In genomic region chr17:74987418-74987908, GRCh38 we compare ENCODE assay signal across 8 cellular contexts. TPM values are rescaled to one million over a fixed set of nuclear protein-coding genes. Genes with fewer than 3 reads are reported as not detected.
DNase-seq lines count a peak whose midpoint lies in the region; ATAC-seq and TF ChIP-seq lines count a peak whose summit lies in the region.

Gene CDR2L (plus strand): TSS chr17:74987632. CDS start chr17:74988044, 412 bp downstream.

- H3K27me3 ChIP-seq in AG04450 (ENCODE audit: control insufficient read depth, insufficient read depth, low read length) = no peaks in the 10 kb centered on the region

- peak; percentile 93 for ATAC-seq in GM19035 (IDR thresholded peaks at IDR 0.05; ENCODE audit: unreplicated experiment)
- peak; percentile 64 for ATAC-seq in HG03378 (IDR thresholded peaks at IDR 0.05; ENCODE audit: unreplicated experiment)

- CTCF ChIA-PET in AG04450 (lab: Charles Lee) = interaction anchor here (1.5 to 2.7 kb wide), 3 partner anchors 25 to 73 kb away, joined by 6 to 20 read pairs (median 14); partner anchors contain the start of gene MRPL58

- H3K9me3 ChIP-seq in AG04450 (ENCODE audit: control insufficient read depth, insufficient read depth, low read length) = no peaks in the 10 kb centered on the region; the same call in 1 of the 2 replicates

- peak within 1 kb of the TSS; percentile 97 for H3K27ac ChIP-seq in AG04450 (ENCODE audit: low read depth, low read length)

- H3K4me3 ChIP-seq in AG04450 (ENCODE audit: low read depth, low read length) (peak within 1 kb of the TSS; percentile 78), choroid plexus epithelial cell (ENCODE audit: low read depth, low read length) (peak within 1 kb of the TSS; percentile 83)

- POLR2A ChIA-PET in AG04450 (lab: Yijun Ruan, JAX) = interaction anchor here (0.6 to 2.6 kb wide), 2 partner anchors 9 to 25 kb away, joined by 4 to 21 read pairs; partner anchors contain the start of gene MRPL58

- DNase-seq in AG04450 (ENCODE audit: low read depth, low spot score) = peak; percentile 75
- peak; percentile 91 for DNase-seq in NCI-H510A (lab: John Stamatoyannopoulos, UW)
- peak; percentile 91 to 93 for DNase-seq in activated CD4-positive, alpha-beta T cell treated with anti-CD3 and anti-CD28 coated beads for 4 hours
- DNase-seq in choroid plexus epithelial cell (ENCODE audit: low read depth) = peak; percentile 94
- peak; percentile 95 for DNase-seq in kidney tubule cell (ENCODE audit: low spot score)
- DNase-seq in stimulated activated CD4-positive, alpha-beta T cell treated with anti-CD3 and anti-CD28 coated beads, Interleukin-15, amount 100 ng/mL, for 48 hours (ENCODE audit: low read depth in 2 of 2) = peak; percentile 79 to 90

- no peak for TF ChIP-seq CTCF in AG04450 (IDR thresholded peaks at IDR 0.05; ENCODE audit: low read depth, low read length)
- TF ChIP-seq CTCF in choroid plexus epithelial cell (conservative IDR thresholded peaks at IDR 0.05; ENCODE audit: low read depth, low read length) = no peak

RNA-seq across cellular contexts. Expression of gene CDR2L, which starts in this region (rescaled TPM):
- 8.4 and 11.4 TPM in 2 replicates for polyA plus RNA-seq in AG04450 (2011; rRNA removed)
- 8.4 and 9.2 TPM in 2 replicates for polyA minus RNA-seq in AG04450 (2011; rRNA and poly(A)+ RNA removed)

Comparison
In these comparisons a context has a peak if more than half of its experiments do, and no peak if none do; other contexts are left out.
1. Peak in every context shown above with its lines: DNase-seq, ATAC-seq, H3K4me3 ChIP-seq and H3K27ac ChIP-seq.